In the genomic region with DNA sequence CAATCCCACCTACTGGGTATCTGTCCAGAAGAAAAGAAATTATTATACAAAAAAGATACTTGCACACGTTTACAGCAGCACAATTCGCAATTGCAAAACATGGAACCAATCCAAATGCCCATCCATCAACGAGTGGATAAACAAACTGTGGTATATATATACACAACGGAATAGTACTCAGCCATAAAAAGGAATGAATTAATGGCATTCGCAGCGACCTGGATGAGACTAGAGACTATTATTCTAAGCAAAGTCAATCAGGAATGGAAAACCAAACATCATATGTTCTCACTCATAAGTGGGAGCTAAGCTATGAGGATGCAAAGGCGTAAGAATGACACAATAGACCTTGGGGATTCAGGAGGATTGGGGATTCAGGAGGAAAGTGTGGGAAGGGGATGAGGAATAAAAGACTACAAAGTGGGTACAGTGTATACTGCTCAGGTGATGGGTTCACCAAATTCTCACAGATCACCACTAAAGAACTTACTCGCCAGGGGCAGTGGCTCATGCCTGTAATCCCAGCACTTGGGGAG, we compare ENCODE assay signal across 18 cellular contexts.
"Had no signal": no experiment of that assay in that cellular context is flagged by ENCODE, and none has a peak within 500 bp of the region (broad histone marks: within the 10 kb centered on the region; RNA-seq: fewer than 3 reads in every experiment).

No MANE protein-coding gene starts in this region.

- H3K9me3 Mint-ChIP-seq: natural killer cell had no signal

- DNase-seq: effector memory CD4-positive, alpha-beta T cell; gastrocnemius medialis; heart right ventricle; hypothalamus; islet precursor cell; mammary epithelial cell; mucosa of descending colon; natural killer cell; small intestine; stimulated activated CD4-positive, alpha-beta T cell treated with anti-CD3 and anti-CD28 coated beads, Interleukin-12 subunit alpha, Interleukin-12 subunit beta, amount 100 ng/mL, for 4 hours; stimulated activated naive CD4-positive, alpha-beta T cell; stomach; substantia nigra had no signal

- H3K27me3 Mint-ChIP-seq: type B pancreatic cell had no signal

- H3K27me3 ChIP-seq: esophagus muscularis mucosa, gastrocnemius medialis, heart right ventricle, right atrium auricular region, stomach had no signal

- H3K4me3 ChIP-seq: esophagus muscularis mucosa, gastrocnemius medialis, heart right ventricle, mucosa of descending colon, right atrium auricular region, stomach had no signal

- H3K27ac ChIP-seq: epithelial cell of prostate, esophagus muscularis mucosa, gastrocnemius medialis, heart right ventricle, right atrium auricular region, stomach had no signal

- H3K27ac Mint-ChIP-seq: type B pancreatic cell had no signal

- H3K9me3 ChIP-seq: esophagus muscularis mucosa, gastrocnemius medialis, heart right ventricle, mucosa of descending colon, right atrium auricular region, stomach had no signal

- H3K36me3 Mint-ChIP-seq: natural killer cell had no signal

- H3K4me3 Mint-ChIP-seq: natural killer cell, neural crest cell, type B pancreatic cell had no signal

- ATAC-seq: gastrocnemius medialis, heart right ventricle, mucosa of descending colon, natural killer cell had no signal

- H3K4me1 Mint-ChIP-seq: neural crest cell had no signal
